8 cellular contexts compared by ENCODE assay signal in genomic region chr15:63157066-63157890, GRCh38. TPM values are rescaled to one million over a fixed set of nuclear protein-coding genes. Genes with fewer than 3 reads are reported as not detected.
A peak's percentile ranks its signal among the peaks of the same experiment; 100 is the strongest.
DNase-seq lines count a peak whose midpoint lies in the region; ATAC-seq and TF ChIP-seq lines count a peak whose summit lies in the region.

Gene RPS27L, minus strand, starts transcription at chr15:63157477. Its CDS starts 72 bp downstream, at chr15:63157405.

- H3K4me2 ChIP-seq in BLaER1, result peak within 1 kb of the TSS; percentile 89

- H3K27me3 ChIP-seq in BLaER1, result no peaks in the 10 kb centered on the region
- H3K27me3 ChIP-seq in colonic mucosa, result no peaks in the 10 kb centered on the region

- H3K36me3 ChIP-seq in BLaER1, result peaks cover 22% of the 10 kb centered on the region
- H3K36me3 ChIP-seq in colonic mucosa, result no peaks in the 10 kb centered on the region

- H3K27ac ChIP-seq in BLaER1, result peak within 1 kb of the TSS; percentile 93
- H3K27ac ChIP-seq in colonic mucosa, result peak within 1 kb of the TSS; percentile 98

- peak within 1 kb of the TSS; percentile 100 for H3K4me3 Mint-ChIP-seq in activated CD4-positive, alpha-beta T cell treated with anti-CD3 and anti-CD28 coated beads, Interleukin-2, amount 10 ng/mL, durations not matched to agents 24 days and 14 days

- ATAC-seq in GM19328 (IDR thresholded peaks at IDR 0.05; ENCODE audit: unreplicated experiment), result peak; percentile 86
- ATAC-seq in HG03469 (IDR thresholded peaks at IDR 0.05; ENCODE audit: unreplicated experiment), result peak; percentile 67

- peaks cover 9% of the 10 kb centered on the region; the same call in 1 of the 2 replicates for H4K20me1 ChIP-seq in BLaER1

- H3K4me1 ChIP-seq in BLaER1 (peaks cover 36% of the 10 kb centered on the region), colonic mucosa (no peaks in the 10 kb centered on the region)

- H3K9me3 ChIP-seq in BLaER1 (no peaks in the 10 kb centered on the region), colonic mucosa (no peaks in the 10 kb centered on the region)

- H3K36me3 Mint-ChIP-seq in activated CD4-positive, alpha-beta T cell treated with anti-CD3 and anti-CD28 coated beads, Interleukin-2, amount 10 ng/mL, durations not matched to agents 24 days and 14 days (ENCODE audit: low read depth), result peaks cover 30% of the 10 kb centered on the region

- DNase-seq in NCI-H526 treated with DMSO at 0.1 percent for 48 hours (lab: John Stamatoyannopoulos, UW) (peak; percentile 92), colonic mucosa (peak; percentile 94), left kidney (ENCODE audit: low read depth, low spot score) (peak; percentile 98)
- peak; percentile 97 for DNase-seq in activated CD4-positive, alpha-beta T cell treated with anti-CD3 and anti-CD28 coated beads, Interleukin-2, amount 10 ng/mL, durations not matched to agents 24 days and 14 days
- DNase-seq in stimulated activated CD4-positive, alpha-beta T cell treated with anti-CD3 and anti-CD28 coated beads, Interleukin-1b, Interleukin-23, amount 100 ng/mL, for 48 hours, result peak; percentile 88

- H3K9me3 Mint-ChIP-seq in activated CD4-positive, alpha-beta T cell treated with anti-CD3 and anti-CD28 coated beads, Interleukin-2, amount 10 ng/mL, durations not matched to agents 24 days and 14 days, result no peaks in the 10 kb centered on the region

- TF ChIP-seq CTCF in colonic mucosa (IDR thresholded peaks at IDR 0.05), result no peak

- H3K27ac Mint-ChIP-seq in activated CD4-positive, alpha-beta T cell treated with anti-CD3 and anti-CD28 coated beads, Interleukin-2, amount 10 ng/mL, durations not matched to agents 24 days and 14 days, result peak within 1 kb of the TSS; percentile 100

- H3K9ac ChIP-seq in BLaER1 (peak within 1 kb of the TSS; percentile 92), colonic mucosa (ENCODE audit: low read depth in 2 of 2, low read length in 2 of 2) (peak within 1 kb of the TSS; percentile 87 to 95)

- H3K4me1 Mint-ChIP-seq in activated CD4-positive, alpha-beta T cell treated with anti-CD3 and anti-CD28 coated beads, Interleukin-2, amount 10 ng/mL, durations not matched to agents 24 days and 14 days, result peaks cover 16% of the 10 kb centered on the region

- H3K4me3 ChIP-seq in BLaER1 (peak within 1 kb of the TSS; percentile 95), colonic mucosa (peak within 1 kb of the TSS; percentile 79)

- intact Hi-C loops in activated CD4-positive, alpha-beta T cell treated with anti-CD3 and anti-CD28 coated beads, Interleukin-2, amount 10 ng/mL, durations not matched to agents 24 days and 14 days (cut with micrococcal nuclease), result loop anchor here (1.0 to 5.0 kb wide), 7 partner anchors 20 to 245 kb away; partner anchors contain the start of genes APH1B, LACTB and RAB8B
- intact Hi-C loops in colonic mucosa (cut with DNase I), result no loop called here

- no peaks in the 10 kb centered on the region for H3K27me3 Mint-ChIP-seq in activated CD4-positive, alpha-beta T cell treated with anti-CD3 and anti-CD28 coated beads, Interleukin-2, amount 10 ng/mL, durations not matched to agents 24 days and 14 days

RNA-seq across cellular contexts. Expression of gene RPS27L, which starts in this region (rescaled TPM):
- total RNA-seq in activated CD4-positive, alpha-beta T cell treated with anti-CD3 and anti-CD28 coated beads, Interleukin-2, amount 10 ng/mL, durations not matched to agents 24 days and 14 days, result 167 and 179 TPM in 2 replicates
- total RNA-seq in colonic mucosa, result 100 to 1,000 TPM; 205 to 269 TPM

Comparison
In these comparisons a context has a peak if more than half of its experiments do, and no peak if none do; other contexts are left out.
1. Peak in every context shown above with its lines: DNase-seq, ATAC-seq, H3K4me3 ChIP-seq and H3K27ac ChIP-seq.